9 cellular contexts compared by ENCODE assay signal in the genomic region with DNA sequence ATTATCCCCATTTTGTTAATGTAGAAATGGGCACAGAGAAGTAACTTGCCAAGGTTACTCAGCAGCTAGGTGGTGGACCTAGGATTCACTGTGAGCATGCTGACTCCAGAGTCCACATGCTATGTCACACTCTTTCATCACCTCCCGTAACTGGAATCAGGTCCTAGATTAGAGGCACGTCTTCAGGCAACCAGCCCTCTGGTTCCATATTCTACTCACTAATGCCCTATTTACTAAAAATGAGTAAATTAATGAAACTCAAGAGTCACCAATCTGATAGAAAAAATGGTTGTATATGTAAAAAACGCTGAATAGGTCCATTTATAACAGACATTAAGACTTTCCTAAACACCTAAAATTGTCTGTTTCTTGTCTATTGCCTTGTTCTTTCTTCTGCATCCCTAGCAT. TPM values are rescaled to one million over a fixed set of nuclear protein-coding genes. Genes with fewer than 3 reads are reported as not detected.
DNase-seq lines count a peak whose midpoint lies in the region; ATAC-seq and TF ChIP-seq lines count a peak whose summit lies in the region.
"Had no signal": no experiment of that assay in that cellular context is flagged by ENCODE, and none has a peak within 500 bp of the region (broad histone marks: within the 10 kb centered on the region; RNA-seq: fewer than 3 reads in every experiment).

No MANE protein-coding gene starts in this region.

- no peak for TF ChIP-seq POLR2A in prostate gland (IDR thresholded peaks at IDR 0.05)

- H3K9me2 ChIP-seq in hepatocyte (replicated peaks; ENCODE audit: insufficient read depth), result no peaks in the 10 kb centered on the region

- peaks cover 96% of the 10 kb centered on the region for H3K79me2 ChIP-seq in hepatocyte

- H3K36me3 ChIP-seq in hepatocyte (replicated peaks; ENCODE audit: insufficient read depth, low read depth) (no peaks in the 10 kb centered on the region), prostate gland (no peaks in the 10 kb centered on the region), brain microvascular endothelial cell (replicated peaks) (no peaks in the 10 kb centered on the region)

- H3K9me3 ChIP-seq in hepatocyte (ENCODE audit: low read depth) (no peaks in the 10 kb centered on the region), prostate gland (no peaks in the 10 kb centered on the region)

- TF ChIP-seq CTCF in hepatocyte (IDR thresholded peaks at IDR 0.05; ENCODE audit: poor library complexity) (no peak), prostate gland (IDR thresholded peaks at IDR 0.05) (no peak), brain microvascular endothelial cell (IDR thresholded peaks at IDR 0.05; ENCODE audit: low read depth, low read length, missing control alignments) (no peak)

- WGBS in hepatocyte (ENCODE audit: low lambda C conversion rate, missing lambda C conversion rate), result 65% methylated on average over 3 of the region's 3 CpGs
- 85% methylated on average over 3 of the region's 3 CpGs for WGBS in prostate gland

- H3K4me3 ChIP-seq in GM08714 (ENCODE audit: low read length) (peak overlapping the region; percentile 59; the same call in 1 of the 2 replicates), hepatocyte (no peak overlapping the region), prostate gland (no peak overlapping the region), brain microvascular endothelial cell (ENCODE audit: low read depth, low read length) (no peak overlapping the region)

- no peaks in the 10 kb centered on the region for H3K27me3 ChIP-seq in hepatocyte
- no peaks in the 10 kb centered on the region for H3K27me3 ChIP-seq in prostate gland (replicated peaks; ENCODE audit: insufficient read depth)
- no peaks in the 10 kb centered on the region for H3K27me3 ChIP-seq in brain microvascular endothelial cell (replicated peaks)

- intact Hi-C loops in prostate gland (cut with DNase I), result no loop called here

- DNase-seq in hepatocyte (ENCODE audit: low spot score) (peak; percentile 49), DMS79 treated with DMSO at 0.1 percent for 48 hours (lab: John Stamatoyannopoulos, UW) (no peak), prostate gland (ENCODE audit: low spot score) (no peak), brain microvascular endothelial cell (no peak)

- H3K4me2 ChIP-seq in hepatocyte, result peak overlapping the region; percentile 41

- H3K4me1 ChIP-seq in hepatocyte (ENCODE audit: insufficient read depth) (no peaks in the 10 kb centered on the region), prostate gland (replicated peaks) (peaks cover 3% of the 10 kb centered on the region)

- H2AFZ ChIP-seq in hepatocyte, result no peak overlapping the region

- ATAC-seq in GM21619 (IDR thresholded peaks at IDR 0.05; ENCODE audit: unreplicated experiment), result peak; percentile 29
- ATAC-seq in HG03558 (IDR thresholded peaks at IDR 0.05; ENCODE audit: extremely low read depth, unreplicated experiment), result peak; percentile 13
- no peak for ATAC-seq in SK-N-SH treated with all-trans-retinoic acid at 6 μM for 48 hours

- in situ Hi-C loops in brain microvascular endothelial cell (cut with HindIII; ENCODE audit: low pct_ligation_motif_present, low sequenced_read_pairs), result no loop called here

- no peak overlapping the region for H3K27ac ChIP-seq in hepatocyte
- H3K27ac ChIP-seq in prostate gland, result peak overlapping the region in 1 of 2 donors; percentile 3
- H3K27ac ChIP-seq in brain microvascular endothelial cell, result no peak overlapping the region

- H4K20me1 ChIP-seq in hepatocyte (ENCODE audit: insufficient read depth, poor library complexity, severe bottlenecking), result no peaks in the 10 kb centered on the region

TF ChIP-seq in SK-N-SH treated with all-trans-retinoic acid at 6 μM for 48 hours, 23 proteins besides CTCF, POLR2A, EP300 and RAD21:
- TF ChIP-seq ZFP30 (CRISPR knock-in tag; IDR thresholded peaks at IDR 0.05) (no peak), RARB (CRISPR knock-in tag; IDR thresholded peaks at IDR 0.05) (no peak), ZNF565 (CRISPR knock-in tag; conservative IDR thresholded peaks at IDR 0.05; ENCODE audit: low read depth) (no peak), CREB5 (CRISPR knock-in tag; IDR thresholded peaks at IDR 0.05; ENCODE audit: low read depth) (no peak)

RNA-seq across cellular contexts. Expression of gene RUFY3, which starts 7.7 kb away (rescaled TPM):
- 31.2 and 40.1 TPM in 2 replicates for total RNA-seq in hepatocyte
- 22.2 and 25.6 TPM in 2 replicates for polyA plus RNA-seq in hepatocyte
- total RNA-seq in prostate gland, result 100 to 1,000 TPM in 1 of 2 donors, 10 to 100 TPM in 1; 51.7 to 118 TPM

RNA-seq across cellular contexts. Expression of gene UTP3, which starts 25.7 kb away (rescaled TPM):
- total RNA-seq in hepatocyte, result 16.2 and 19.8 TPM in 2 replicates
- 12.0 and 13.9 TPM in 2 replicates for polyA plus RNA-seq in hepatocyte
- 10 to 100 TPM; 13.4 to 19.7 TPM for total RNA-seq in prostate gland

RNA-seq across cellular contexts. Expression of gene JCHAIN, which starts 47.8 kb away (rescaled TPM):
- 0.44 TPM in 1 of 2 replicates, not detected in the other for total RNA-seq in hepatocyte
- polyA plus RNA-seq in hepatocyte, result not detected in 2 replicates
- total RNA-seq in prostate gland, result 1 to 10 TPM in 1 of 2 donors, under 1 TPM in 1; 0.62 to 2.0 TPM
- total RNA-seq: T-helper 2 cell treated with Interferon-gamma antibody and Interleukin-4, amounts not matched to agents 100 ng/mL and 5 ng/mL, for 36 hours had no signal
